Comparison of ENCODE assay signal across 38 cellular contexts in genomic region chr9:86168256-86168655, GRCh38.
"Had no signal": no experiment of that assay in that cellular context is flagged by ENCODE, and none has a peak within 500 bp of the region (broad histone marks: within the 10 kb centered on the region; RNA-seq: fewer than 3 reads in every experiment).

No MANE protein-coding gene starts in this region.

- ATAC-seq: activated CD8-positive, alpha-beta T cell treated with anti-CD3 and anti-CD28 coated beads for 36 hours; activated naive CD8-positive, alpha-beta T cell treated with anti-CD3 and anti-CD28 coated beads, Interleukin-2, amount 50 U/mL, for 24 hours; activated T-cell treated with anti-CD3 and anti-CD28 coated beads, Interleukin-2, amount 50 U/mL, for 4 hours; activated T-cell treated with anti-CD3 and anti-CD28 coated beads, Interleukin-2, amount 50 U/mL, for 72 hours had no signal

- H3K36me3 Mint-ChIP-seq: activated naive CD4-positive, alpha-beta T cell treated with anti-CD3 and anti-CD28 coated beads, Interleukin-2, amount 10 ng/mL, durations not matched to agents 7 days and 5 days; activated naive CD8-positive, alpha-beta T cell; activated naive CD8-positive, alpha-beta T cell treated with anti-CD3 and anti-CD28 coated beads, Interleukin-2, amount 10 ng/mL, durations not matched to agents 7 days and 5 days had no signal

- H3K9me3 Mint-ChIP-seq: activated CD4-positive, alpha-beta T cell treated with anti-CD3 and anti-CD28 coated beads, Interleukin-2, amount 10 ng/mL, durations not matched to agents 24 days and 14 days; activated naive CD4-positive, alpha-beta T cell treated with anti-CD3 and anti-CD28 coated beads, Interleukin-2, amount 50 U/mL, for 24 hours; central memory CD8-positive, alpha-beta T cell had no signal

- DNase-seq: activated B cell treated with CpG ODN at 0.5 μM for 24 hours; activated CD4-positive, alpha-beta memory T cell treated with anti-CD3 and anti-CD28 coated beads for 36 hours; activated CD4-positive, alpha-beta T cell treated with anti-CD3 and anti-CD28 coated beads for 4 hours; activated CD4-positive, alpha-beta T cell treated with anti-CD3 and anti-CD28 coated beads, Interleukin-2, amount 10 ng/mL, durations not matched to agents 24 days and 14 days; activated CD4-positive, alpha-beta T cell treated with anti-CD3 and anti-CD28 coated beads, Interleukin-2, amount 50 U/mL, for 1 hour; activated CD4-positive, alpha-beta T cell treated with anti-CD3 and anti-CD28 coated beads, Interleukin-2, amount 50 U/mL, for 4 hours; activated CD4-positive, CD25-positive, alpha-beta regulatory T cell treated with anti-CD3 and anti-CD28 coated beads, Interleukin-2, amount 50 U/mL, for 72 hours; activated CD8-positive, alpha-beta memory T cell treated with anti-CD3 and anti-CD28 coated beads, Interleukin-2, amount 50 U/mL, for 4 hours; activated CD8-positive, alpha-beta T cell treated with anti-CD3 and anti-CD28 coated beads for 36 hours; activated effector memory CD4-positive, alpha-beta T cell treated with Interleukin-2 at 50 U/mL for 16 hours; activated gamma-delta T cell; activated naive CD4-positive, alpha-beta T cell treated with anti-CD3 and anti-CD28 coated beads, Interleukin-2, amount 10 ng/mL, durations not matched to agents 7 days and 5 days; activated naive CD4-positive, alpha-beta T cell treated with Interleukin-2 at 50 U/mL for 16 hours; activated naive CD8-positive, alpha-beta T cell treated with anti-CD3 and anti-CD28 coated beads, Interleukin-2, amount 10 ng/mL, durations not matched to agents 7 days and 5 days; activated naive CD8-positive, alpha-beta T cell treated with anti-CD3 and anti-CD28 coated beads, Interleukin-2, amount 50 U/mL, for 24 hours; activated T-cell treated with anti-CD3 and anti-CD28 coated beads for 4 hours; activated T-cell treated with anti-CD3 and anti-CD28 coated beads, Interleukin-2, amount 50 U/mL, for 1 hour; activated T-cell treated with anti-CD3 and anti-CD28 coated beads, Interleukin-2, amount 50 U/mL, for 4 hours; activated T-cell treated with anti-CD3 and anti-CD28 coated beads, Interleukin-2, amount 50 U/mL, for 72 hours; amygdala; anterior cingulate cortex; caudate nucleus; SW 1271; T-helper 1 cell; T-helper 2 cell; T-helper 9 cell had no signal

- H3K4me1 ChIP-seq: ascending aorta had no signal

- H3K27ac Mint-ChIP-seq: activated B cell treated with CpG ODN at 0.5 μM for 24 hours; activated CD4-positive, alpha-beta memory T cell treated with anti-CD3 and anti-CD28 coated beads for 36 hours; activated CD4-positive, alpha-beta T cell treated with anti-CD3 and anti-CD28 coated beads, Interleukin-2, amount 10 ng/mL, durations not matched to agents 24 days and 14 days; activated CD8-positive, alpha-beta T cell treated with anti-CD3 and anti-CD28 coated beads for 36 hours; activated naive CD4-positive, alpha-beta T cell treated with anti-CD3 and anti-CD28 coated beads, Interleukin-2, amount 10 ng/mL, durations not matched to agents 7 days and 5 days; activated naive CD4-positive, alpha-beta T cell treated with anti-CD3 and anti-CD28 coated beads, Interleukin-2, amount 50 U/mL, for 24 hours; activated naive CD8-positive, alpha-beta T cell; activated naive CD8-positive, alpha-beta T cell treated with anti-CD3 and anti-CD28 coated beads, Interleukin-2, amount 10 ng/mL, durations not matched to agents 7 days and 5 days; activated naive CD8-positive, alpha-beta T cell treated with anti-CD3 and anti-CD28 coated beads, Interleukin-2, amount 50 U/mL, for 24 hours; activated T-cell treated with anti-CD3 and anti-CD28 coated beads, Interleukin-2, amount 50 U/mL, for 72 hours; activated T-helper 2 cell treated with anti-CD3 and anti-CD28 coated beads, Interferon-gamma antibody, Interleukin-2, Interleukin-4, amounts not matched to agents 10 μg/mL and 5 μg/mL and 100 μg/mL, durations not matched to agents 14 hours and 24 hours and 36 hours; brain; T-helper 1 cell treated with Interleukin-12 subunit alpha and Interleukin-12 subunit beta and Interleukin-4 antibody, amounts not matched to agents 30 μg/mL and 1 μg/mL, for 36 hours; T-helper 2 cell treated with Interferon-gamma antibody and Interleukin-4, amounts not matched to agents 5 μg/mL and 100 μg/mL, for 36 hours had no signal

- H3K4me1 Mint-ChIP-seq: activated B cell treated with CpG ODN at 0.5 μM for 24 hours; activated CD4-positive, alpha-beta T cell treated with anti-CD3 and anti-CD28 coated beads, Interleukin-2, amount 10 ng/mL, durations not matched to agents 24 days and 14 days; activated naive CD4-positive, alpha-beta T cell treated with anti-CD3 and anti-CD28 coated beads, Interleukin-2, amount 10 ng/mL, durations not matched to agents 7 days and 5 days; activated naive CD4-positive, alpha-beta T cell treated with anti-CD3 and anti-CD28 coated beads, Interleukin-2, amount 50 U/mL, for 24 hours; activated naive CD8-positive, alpha-beta T cell treated with anti-CD3 and anti-CD28 coated beads, Interleukin-2, amount 10 ng/mL, durations not matched to agents 7 days and 5 days; activated naive CD8-positive, alpha-beta T cell treated with anti-CD3 and anti-CD28 coated beads, Interleukin-2, amount 50 U/mL, for 24 hours; brain; central memory CD8-positive, alpha-beta T cell had no signal

- H3K4me3 ChIP-seq: ascending aorta, cardiac muscle cell had no signal

- H3K27me3 Mint-ChIP-seq: activated B cell treated with CpG ODN at 0.5 μM for 24 hours; activated CD4-positive, alpha-beta T cell treated with anti-CD3 and anti-CD28 coated beads, Interleukin-2, amount 10 ng/mL, durations not matched to agents 24 days and 14 days; activated CD8-positive, alpha-beta T cell treated with anti-CD3 and anti-CD28 coated beads for 36 hours; activated naive CD8-positive, alpha-beta T cell; activated naive CD8-positive, alpha-beta T cell treated with anti-CD3 and anti-CD28 coated beads, Interleukin-2, amount 10 ng/mL, durations not matched to agents 7 days and 5 days; activated naive CD8-positive, alpha-beta T cell treated with anti-CD3 and anti-CD28 coated beads, Interleukin-2, amount 50 U/mL, for 24 hours had no signal

- H3K36me3 ChIP-seq: ascending aorta, cardiac muscle cell had no signal

- FAIRE-seq: bronchial epithelial cell, TTC549 had no signal

- H3K27ac ChIP-seq: ascending aorta, cardiac muscle cell, VCaP had no signal

- H3K27me3 ChIP-seq: ascending aorta, cardiac muscle cell had no signal

- H3K4me3 Mint-ChIP-seq: activated B cell treated with CpG ODN at 0.5 μM for 24 hours; activated CD4-positive, alpha-beta memory T cell treated with anti-CD3 and anti-CD28 coated beads for 36 hours; activated CD4-positive, alpha-beta T cell treated with anti-CD3 and anti-CD28 coated beads, Interleukin-2, amount 10 ng/mL, durations not matched to agents 24 days and 14 days; activated CD8-positive, alpha-beta T cell treated with anti-CD3 and anti-CD28 coated beads for 36 hours; activated naive CD4-positive, alpha-beta T cell treated with anti-CD3 and anti-CD28 coated beads, Interleukin-2, amount 10 ng/mL, durations not matched to agents 7 days and 5 days; activated naive CD4-positive, alpha-beta T cell treated with anti-CD3 and anti-CD28 coated beads, Interleukin-2, amount 50 U/mL, for 24 hours; activated naive CD8-positive, alpha-beta T cell; activated naive CD8-positive, alpha-beta T cell treated with anti-CD3 and anti-CD28 coated beads, Interleukin-2, amount 10 ng/mL, durations not matched to agents 7 days and 5 days; activated naive CD8-positive, alpha-beta T cell treated with anti-CD3 and anti-CD28 coated beads, Interleukin-2, amount 50 U/mL, for 24 hours; activated T-cell treated with anti-CD3 and anti-CD28 coated beads, Interleukin-2, amount 50 U/mL, for 4 hours; activated T-cell treated with anti-CD3 and anti-CD28 coated beads, Interleukin-2, amount 50 U/mL, for 72 hours; brain; central memory CD8-positive, alpha-beta T cell; T-helper 1 cell treated with Interleukin-12 subunit alpha and Interleukin-12 subunit beta and Interleukin-4 antibody, amounts not matched to agents 30 μg/mL and 1 μg/mL, for 36 hours; T-helper 2 cell treated with Interferon-gamma antibody and Interleukin-4, amounts not matched to agents 5 μg/mL and 100 μg/mL, for 36 hours had no signal
